ENCODE assay signal across 19 cellular contexts in genomic region chr6:79432726-79433125, GRCh38.
"Had no signal": no experiment of that assay in that cellular context is flagged by ENCODE, and none has a peak within 500 bp of the region (broad histone marks: within the 10 kb centered on the region; RNA-seq: fewer than 3 reads in every experiment).

No MANE protein-coding gene starts in this region.

- H3K4me3 ChIP-seq: esophagus muscularis mucosa, left ventricle myocardium inferior, lower lobe of right lung, pancreas, smooth muscle cell, uterus had no signal

- H3K27ac Mint-ChIP-seq: immature natural killer cell, naive B cell, nephron, progenitor cell of endocrine pancreas had no signal

- H3K27me3 Mint-ChIP-seq: naive B cell, progenitor cell of endocrine pancreas had no signal

- H3K4me3 Mint-ChIP-seq: immature natural killer cell, naive B cell, nephron had no signal

- ATAC-seq: foreskin keratinocyte, left cardiac atrium, lower lobe of right lung, pancreas, right cardiac atrium had no signal

- H3K9me3 Mint-ChIP-seq: immature natural killer cell, naive B cell, nephron had no signal

- DNase-seq: effector memory CD4-positive, alpha-beta T cell; foreskin keratinocyte; immature natural killer cell; kidney; left cardiac atrium; left ventricle myocardium inferior; lower lobe of right lung; mesenchymal stem cell; naive B cell; occipital lobe; pancreas; right cardiac atrium; stimulated activated CD4-positive, alpha-beta T cell treated with anti-CD3 and anti-CD28 coated beads, Interleukin-2, amount 100 ng/mL, for 48 hours; stimulated activated naive CD4-positive, alpha-beta T cell treated with Interleukin-2 at 50 U/mL for 16 hours; uterus had no signal

- H3K36me3 Mint-ChIP-seq: immature natural killer cell, naive B cell had no signal

- FAIRE-seq: kidney, pancreas had no signal

- H3K4me1 Mint-ChIP-seq: immature natural killer cell, naive B cell had no signal
